1 cellular context compared by ENCODE assay signal in the genomic region with DNA sequence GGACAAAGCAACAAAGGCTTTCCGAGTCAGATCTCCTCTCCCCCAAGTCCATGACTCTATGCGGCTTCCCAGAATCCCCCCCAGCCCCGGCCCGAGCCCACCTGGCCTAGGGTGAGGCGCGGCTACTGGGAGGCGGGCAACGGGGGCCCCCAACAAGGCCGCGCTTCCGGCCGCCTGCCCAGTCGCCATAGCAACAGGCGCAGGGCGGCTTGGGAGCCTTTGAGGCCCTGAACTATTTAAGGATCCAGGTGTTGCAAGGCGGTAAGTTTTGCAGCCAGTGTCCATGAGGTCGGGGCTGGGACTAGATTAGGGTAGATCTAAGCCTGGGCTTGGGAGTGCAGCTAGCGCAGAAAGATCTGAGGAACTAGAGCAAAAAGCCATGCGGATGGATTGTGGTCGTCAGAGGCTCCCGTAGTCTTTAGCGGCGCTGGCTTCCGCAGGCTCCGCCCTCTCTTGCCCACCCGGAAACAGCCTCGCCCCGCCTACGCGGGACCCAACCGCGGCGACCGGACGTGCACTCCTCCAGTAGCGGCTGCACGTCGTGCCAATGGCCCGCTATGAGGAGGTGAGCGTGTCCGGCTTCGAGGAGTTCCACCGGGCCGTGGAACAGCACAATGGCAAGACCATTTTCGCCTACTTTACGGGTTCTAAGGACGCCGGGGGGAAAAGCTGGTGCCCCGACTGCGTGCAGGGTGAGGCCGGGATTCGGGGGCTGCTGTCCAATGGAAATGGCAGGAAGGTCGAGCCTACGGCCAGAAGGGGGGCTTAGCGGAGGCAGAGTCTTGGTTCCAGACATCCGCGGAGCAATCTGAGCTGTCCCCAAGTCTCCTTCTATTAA.
TF ChIP-seq lines count a peak whose summit lies in the region.

TSS of gene KIAA0753 (minus strand) at position 176 of the 838 bp plus-strand sequence. CDS start 5,608 bp downstream, outside the sequence.
TSS of gene TXNDC17 (plus strand) at position 525 of the 838 bp plus-strand sequence. CDS start at position 548, 23 bp downstream.

TF ChIP-seq in HepG2, 621 proteins besides CTCF, POLR2A, EP300 and RAD21 (continued from another document and continues in another):
- TF ChIP-seq, protein P1, sequence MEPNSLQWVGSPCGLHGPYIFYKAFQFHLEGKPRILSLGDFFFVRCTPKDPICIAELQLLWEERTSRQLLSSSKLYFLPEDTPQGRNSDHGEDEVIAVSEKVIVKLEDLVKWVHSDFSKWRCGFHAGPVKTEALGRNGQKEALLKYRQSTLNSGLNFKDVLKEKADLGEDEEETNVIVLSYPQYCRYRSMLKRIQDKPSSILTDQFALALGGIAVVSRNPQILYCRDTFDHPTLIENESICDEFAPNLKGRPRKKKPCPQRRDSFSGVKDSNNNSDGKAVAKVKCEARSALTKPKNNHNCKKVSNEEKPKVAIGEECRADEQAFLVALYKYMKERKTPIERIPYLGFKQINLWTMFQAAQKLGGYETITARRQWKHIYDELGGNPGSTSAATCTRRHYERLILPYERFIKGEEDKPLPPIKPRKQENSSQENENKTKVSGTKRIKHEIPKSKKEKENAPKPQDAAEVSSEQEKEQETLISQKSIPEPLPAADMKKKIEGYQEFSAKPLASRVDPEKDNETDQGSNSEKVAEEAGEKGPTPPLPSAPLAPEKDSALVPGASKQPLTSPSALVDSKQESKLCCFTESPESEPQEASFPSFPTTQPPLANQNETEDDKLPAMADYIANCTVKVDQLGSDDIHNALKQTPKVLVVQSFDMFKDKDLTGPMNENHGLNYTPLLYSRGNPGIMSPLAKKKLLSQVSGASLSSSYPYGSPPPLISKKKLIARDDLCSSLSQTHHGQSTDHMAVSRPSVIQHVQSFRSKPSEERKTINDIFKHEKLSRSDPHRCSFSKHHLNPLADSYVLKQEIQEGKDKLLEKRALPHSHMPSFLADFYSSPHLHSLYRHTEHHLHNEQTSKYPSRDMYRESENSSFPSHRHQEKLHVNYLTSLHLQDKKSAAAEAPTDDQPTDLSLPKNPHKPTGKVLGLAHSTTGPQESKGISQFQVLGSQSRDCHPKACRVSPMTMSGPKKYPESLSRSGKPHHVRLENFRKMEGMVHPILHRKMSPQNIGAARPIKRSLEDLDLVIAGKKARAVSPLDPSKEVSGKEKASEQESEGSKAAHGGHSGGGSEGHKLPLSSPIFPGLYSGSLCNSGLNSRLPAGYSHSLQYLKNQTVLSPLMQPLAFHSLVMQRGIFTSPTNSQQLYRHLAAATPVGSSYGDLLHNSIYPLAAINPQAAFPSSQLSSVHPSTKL (CRISPR knock-in tag; IDR thresholded peaks at IDR 0.05): peak; percentile 38; the same call in 1 of the 2 replicates
- TF ChIP-seq IKZF4 (CRISPR knock-in tag; IDR thresholded peaks at IDR 0.05; ENCODE audit: borderline replicate concordance, low read depth, not compliant biosample characterization): peak; percentile 97
- peak; percentile 32; the same call in 1 of the 2 replicates for TF ChIP-seq ZBTB21 (CRISPR knock-in tag; IDR thresholded peaks at IDR 0.05)
- TF ChIP-seq RXRA (CRISPR knock-in tag; IDR thresholded peaks at IDR 0.05): peak; percentile 64
- TF ChIP-seq ERF (CRISPR knock-in tag; IDR thresholded peaks at IDR 0.05): peak; percentile 54; the same call in 1 of the 2 replicates
- TF ChIP-seq, protein P2, sequence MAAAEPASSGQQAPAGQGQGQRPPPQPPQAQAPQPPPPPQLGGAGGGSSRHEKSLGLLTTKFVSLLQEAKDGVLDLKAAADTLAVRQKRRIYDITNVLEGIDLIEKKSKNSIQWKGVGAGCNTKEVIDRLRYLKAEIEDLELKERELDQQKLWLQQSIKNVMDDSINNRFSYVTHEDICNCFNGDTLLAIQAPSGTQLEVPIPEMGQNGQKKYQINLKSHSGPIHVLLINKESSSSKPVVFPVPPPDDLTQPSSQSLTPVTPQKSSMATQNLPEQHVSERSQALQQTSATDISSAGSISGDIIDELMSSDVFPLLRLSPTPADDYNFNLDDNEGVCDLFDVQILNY (CRISPR knock-in tag; conservative IDR thresholded peaks at IDR 0.05): peak; percentile 47; the same call in 1 of the 2 replicates
- TF ChIP-seq, protein P3, sequence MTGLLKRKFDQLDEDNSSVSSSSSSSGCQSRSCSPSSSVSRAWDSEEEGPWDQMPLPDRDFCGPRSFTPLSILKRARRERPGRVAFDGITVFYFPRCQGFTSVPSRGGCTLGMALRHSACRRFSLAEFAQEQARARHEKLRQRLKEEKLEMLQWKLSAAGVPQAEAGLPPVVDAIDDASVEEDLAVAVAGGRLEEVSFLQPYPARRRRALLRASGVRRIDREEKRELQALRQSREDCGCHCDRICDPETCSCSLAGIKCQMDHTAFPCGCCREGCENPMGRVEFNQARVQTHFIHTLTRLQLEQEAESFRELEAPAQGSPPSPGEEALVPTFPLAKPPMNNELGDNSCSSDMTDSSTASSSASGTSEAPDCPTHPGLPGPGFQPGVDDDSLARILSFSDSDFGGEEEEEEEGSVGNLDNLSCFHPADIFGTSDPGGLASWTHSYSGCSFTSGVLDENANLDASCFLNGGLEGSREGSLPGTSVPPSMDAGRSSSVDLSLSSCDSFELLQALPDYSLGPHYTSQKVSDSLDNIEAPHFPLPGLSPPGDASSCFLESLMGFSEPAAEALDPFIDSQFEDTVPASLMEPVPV (CRISPR knock-in tag; IDR thresholded peaks at IDR 0.05): peak; percentile 86
- TF ChIP-seq CREM (IDR thresholded peaks at IDR 0.05): peak; percentile 63
- TF ChIP-seq CREM (CRISPR knock-in tag; IDR thresholded peaks at IDR 0.05): no peak
- TF ChIP-seq CCAR2 (optimal IDR thresholded peaks at IDR 0.05; ENCODE audit: low read depth, low read length): no peak
- peak; percentile 77 for TF ChIP-seq ZNF784 (CRISPR knock-in tag; IDR thresholded peaks at IDR 0.05; ENCODE audit: borderline replicate concordance)
- 0 out of 2 replicates have a peak, but pooled peaks have one; percentile 54 for TF ChIP-seq ZNF101 (CRISPR knock-in tag; IDR thresholded peaks at IDR 0.05; ENCODE audit: borderline replicate concordance, low read depth)
- no peak for TF ChIP-seq ZNF780A (CRISPR knock-in tag; IDR thresholded peaks at IDR 0.05)
- TF ChIP-seq ZNF446 (CRISPR knock-in tag; IDR thresholded peaks at IDR 0.05): peak; percentile 76; the same call in 1 of the 2 replicates
- TF ChIP-seq STAT5B (CRISPR knock-in tag; IDR thresholded peaks at IDR 0.05): no peak
- TF ChIP-seq, protein P4, sequence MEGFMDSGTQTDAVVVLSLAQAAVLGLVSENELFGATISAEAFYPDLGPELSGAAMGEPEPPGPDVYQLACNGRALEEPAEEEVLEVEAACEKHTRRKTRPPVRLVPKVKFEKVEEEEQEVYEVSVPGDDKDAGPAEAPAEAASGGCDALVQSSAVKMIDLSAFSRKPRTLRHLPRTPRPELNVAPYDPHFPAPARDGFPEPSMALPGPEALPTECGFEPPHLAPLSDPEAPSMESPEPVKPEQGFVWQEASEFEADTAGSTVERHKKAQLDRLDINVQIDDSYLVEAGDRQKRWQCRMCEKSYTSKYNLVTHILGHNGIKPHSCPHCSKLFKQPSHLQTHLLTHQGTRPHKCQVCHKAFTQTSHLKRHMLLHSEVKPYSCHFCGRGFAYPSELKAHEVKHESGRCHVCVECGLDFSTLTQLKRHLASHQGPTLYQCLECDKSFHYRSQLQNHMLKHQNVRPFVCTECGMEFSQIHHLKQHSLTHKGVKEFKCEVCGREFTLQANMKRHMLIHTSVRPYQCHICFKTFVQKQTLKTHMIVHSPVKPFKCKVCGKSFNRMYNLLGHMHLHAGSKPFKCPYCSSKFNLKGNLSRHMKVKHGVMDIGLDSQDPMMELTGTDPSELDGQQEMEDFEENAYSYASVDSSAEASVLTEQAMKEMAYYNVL (CRISPR knock-in tag; IDR thresholded peaks at IDR 0.05; ENCODE audit: borderline replicate concordance): no peak; the same call in 1 of the 2 replicates
- TF ChIP-seq HNF1A (IDR thresholded peaks at IDR 0.05; ENCODE audit: low read depth): no peak
- peak; percentile 64; the same call in 1 of the 2 replicates for TF ChIP-seq HNF1A (CRISPR knock-in tag; IDR thresholded peaks at IDR 0.05; ENCODE audit: borderline replicate concordance)
- peak; percentile 47; the same call in 1 of the 2 replicates for TF ChIP-seq ZNF160 (CRISPR knock-in tag; IDR thresholded peaks at IDR 0.05)
- peak; percentile 41; the same call in 1 of the 2 replicates for TF ChIP-seq MIER3 (CRISPR knock-in tag; IDR thresholded peaks at IDR 0.05; ENCODE audit: borderline replicate concordance)
- TF ChIP-seq ZBTB43 (CRISPR knock-in tag; conservative IDR thresholded peaks at IDR 0.05): 0 out of 2 replicates have a peak, but pooled peaks have one; percentile 52
- no peak for TF ChIP-seq CBX2 (IDR thresholded peaks at IDR 0.05; ENCODE audit: low read depth, low read length)
- peak; percentile 71; the same call in 1 of the 2 replicates for TF ChIP-seq CBX2 (CRISPR knock-in tag; IDR thresholded peaks at IDR 0.05; ENCODE audit: low read depth)
- peak; percentile 60 for TF ChIP-seq NRL (CRISPR knock-in tag; IDR thresholded peaks at IDR 0.05; ENCODE audit: borderline replicate concordance)
- TF ChIP-seq TARDBP (CRISPR knock-in tag; IDR thresholded peaks at IDR 0.05): peak; percentile 79
- TF ChIP-seq FOXA3 (CRISPR knock-in tag; IDR thresholded peaks at IDR 0.05): peak; percentile 28; the same call in 1 of the 2 replicates
- TF ChIP-seq DNMT3B (CRISPR knock-in tag; conservative IDR thresholded peaks at IDR 0.05): 0 out of 2 replicates have a peak, but pooled peaks have one; percentile 18
- TF ChIP-seq ZNF564 (CRISPR knock-in tag; IDR thresholded peaks at IDR 0.05): no peak; the same call in 1 of the 2 replicates
- 0 out of 2 replicates have a peak, but pooled peaks have one; percentile 77 for TF ChIP-seq ZNF468 (CRISPR knock-in tag; IDR thresholded peaks at IDR 0.05)
- TF ChIP-seq RARG (CRISPR knock-in tag; IDR thresholded peaks at IDR 0.05; ENCODE audit: low read depth): 0 out of 2 replicates have a peak, but pooled peaks have one; percentile 71
- TF ChIP-seq, protein P5, sequence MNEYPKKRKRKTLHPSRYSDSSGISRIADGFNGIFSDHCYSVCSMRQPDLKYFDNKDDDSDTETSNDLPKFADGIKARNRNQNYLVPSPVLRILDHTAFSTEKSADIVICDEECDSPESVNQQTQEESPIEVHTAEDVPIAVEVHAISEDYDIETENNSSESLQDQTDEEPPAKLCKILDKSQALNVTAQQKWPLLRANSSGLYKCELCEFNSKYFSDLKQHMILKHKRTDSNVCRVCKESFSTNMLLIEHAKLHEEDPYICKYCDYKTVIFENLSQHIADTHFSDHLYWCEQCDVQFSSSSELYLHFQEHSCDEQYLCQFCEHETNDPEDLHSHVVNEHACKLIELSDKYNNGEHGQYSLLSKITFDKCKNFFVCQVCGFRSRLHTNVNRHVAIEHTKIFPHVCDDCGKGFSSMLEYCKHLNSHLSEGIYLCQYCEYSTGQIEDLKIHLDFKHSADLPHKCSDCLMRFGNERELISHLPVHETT (CRISPR knock-in tag; conservative IDR thresholded peaks at IDR 0.05): peak; percentile 54
- TF ChIP-seq ZNF788 (CRISPR knock-in tag; IDR thresholded peaks at IDR 0.05; ENCODE audit: borderline replicate concordance): peak; percentile 58; the same call in 1 of the 2 replicates
- 0 out of 2 replicates have a peak, but pooled peaks have one; percentile 28 for TF ChIP-seq ZNF205 (CRISPR knock-in tag; IDR thresholded peaks at IDR 0.05)
- no peak for TF ChIP-seq ZFP37 (CRISPR knock-in tag; IDR thresholded peaks at IDR 0.05; ENCODE audit: borderline replicate concordance)
- peak; percentile 99 for TF ChIP-seq ZNF276 (CRISPR knock-in tag; IDR thresholded peaks at IDR 0.05; ENCODE audit: low read depth)
